ENCODE assay signal across 1 cellular context in the genomic region with DNA sequence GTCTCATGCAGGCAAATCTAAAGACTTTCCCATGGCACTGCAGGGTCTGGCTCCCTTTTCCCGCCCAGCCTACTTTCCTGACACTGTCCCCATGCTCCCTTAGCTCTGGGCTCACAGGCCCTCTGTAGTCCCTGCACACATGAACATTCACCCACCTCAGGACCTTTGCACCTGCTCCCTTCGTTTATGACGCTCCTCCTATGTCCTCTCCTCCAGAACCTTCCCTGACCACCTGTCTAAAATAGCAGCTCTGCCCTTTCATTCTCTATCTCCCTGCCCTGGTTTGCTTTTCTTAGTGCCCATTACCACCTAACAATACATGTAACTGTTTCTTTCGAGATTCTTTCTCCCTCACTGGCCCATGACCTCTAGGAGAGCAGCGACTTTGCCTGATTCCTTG.
TF ChIP-seq lines count a peak whose summit lies in the region.

No MANE protein-coding gene starts in this region.

TF ChIP-seq in HepG2, 621 proteins besides CTCF, POLR2A, EP300 and RAD21:
- TF ChIP-seq ZMYM3 (CRISPR knock-in tag; IDR thresholded peaks at IDR 0.05) (0 out of 2 replicates have a peak, but pooled peaks have one; percentile 27), ZNF101 (CRISPR knock-in tag; IDR thresholded peaks at IDR 0.05; ENCODE audit: borderline replicate concordance, low read depth) (no peak), POLR2AphosphoS5 (IDR thresholded peaks at IDR 0.05; ENCODE audit: low read depth, low read length) (0 out of 2 replicates have a peak, but pooled peaks have one; percentile 6), POLR2AphosphoS2 (IDR thresholded peaks at IDR 0.05; ENCODE audit: low read depth, low read length) (peak; percentile 89; the same call in 1 of the 2 replicates)
